Comparison of ENCODE assay signal across 9 cellular contexts in genomic region chr17:57243171-57243622, GRCh38. TPM values are rescaled to one million over a fixed set of nuclear protein-coding genes. Genes with fewer than 3 reads are reported as not detected.
DNase-seq lines count a peak whose midpoint lies in the region; ATAC-seq and TF ChIP-seq lines count a peak whose summit lies in the region.
"Had no signal": no experiment of that assay in that cellular context is flagged by ENCODE, and none has a peak within 500 bp of the region (broad histone marks: within the 10 kb centered on the region; RNA-seq: fewer than 3 reads in every experiment).

No MANE protein-coding gene starts in this region.

- H3K4me1 ChIP-seq in foreskin keratinocyte (no peaks in the 10 kb centered on the region), parathyroid adenoma (peaks cover 41% of the 10 kb centered on the region)

- H3K36me3 ChIP-seq in parathyroid adenoma (ENCODE audit: control insufficient read depth, insufficient read depth, low read length) = no peaks in the 10 kb centered on the region

- no peak overlapping the region for H3K9ac ChIP-seq in parathyroid adenoma

- no peaks in the 10 kb centered on the region for H3K9me3 Mint-ChIP-seq in type B pancreatic cell
- H3K9me3 Mint-ChIP-seq: dendritic cell treated with granulocyte-macrophage colony-stimulating factor and Interleukin-4, amounts not matched to agents 40 ng/mL and 50 ng/mL, for 4 days had no signal

- H3K27ac ChIP-seq in foreskin keratinocyte (no peak overlapping the region), parathyroid adenoma (peak overlapping the region; percentile 91)

- ATAC-seq in foreskin keratinocyte (peak; percentile 67), HG02870 (IDR thresholded peaks at IDR 0.05; ENCODE audit: unreplicated experiment) (no peak)

- no peaks in the 10 kb centered on the region for H3K9me3 ChIP-seq in parathyroid adenoma (ENCODE audit: control insufficient read depth, low read length)

- H3K27me3 Mint-ChIP-seq in type B pancreatic cell = peaks cover 2% of the 10 kb centered on the region

- TF ChIP-seq CTCF in foreskin keratinocyte (conservative IDR thresholded peaks at IDR 0.05) = peak; percentile 100
- TF ChIP-seq CTCF in parathyroid adenoma (IDR thresholded peaks at IDR 0.05) = peak; percentile 99
- peak; percentile 99 for TF ChIP-seq CTCF in type B pancreatic cell (conservative IDR thresholded peaks at IDR 0.05)

- H3K4me3 Mint-ChIP-seq in type B pancreatic cell = no peak overlapping the region
- H3K4me3 Mint-ChIP-seq: dendritic cell treated with granulocyte-macrophage colony-stimulating factor and Interleukin-4, amounts not matched to agents 40 ng/mL and 50 ng/mL, for 4 days had no signal

- no peak overlapping the region for H3K4me3 ChIP-seq in parathyroid adenoma (ENCODE audit: low read depth, low read length)

- H3K27me3 ChIP-seq in foreskin keratinocyte = peaks cover 2% of the 10 kb centered on the region
- H3K27me3 ChIP-seq in parathyroid adenoma (ENCODE audit: control insufficient read depth, insufficient read depth, low read length) = no peaks in the 10 kb centered on the region

- peak; percentile 14 for DNase-seq in DMS53 treated with DMSO at 0.1 percent for 48 hours (lab: John Stamatoyannopoulos, UW; ENCODE audit: unreplicated experiment)
- peak; percentile 81 for DNase-seq in HT-29 (ENCODE audit: low spot score)
- peak; percentile 58 for DNase-seq in RPMI7951 (ENCODE audit: low read depth)
- DNase-seq in activated T-helper 1 cell treated with anti-CD3 and anti-CD28 coated beads, Interleukin-2, amount 50 U/mL, for 16 hours (ENCODE audit: low read depth in 1 of 2, low spot score in 1 of 2) = peak; percentile 58 to 62
- DNase-seq in foreskin keratinocyte = peak in 1 of 2 donors; percentile 34
- no peak for DNase-seq in type B pancreatic cell (ENCODE audit: extremely low spot score, unreplicated experiment)

- H3K4me1 Mint-ChIP-seq in type B pancreatic cell (ENCODE audit: unreplicated experiment) = peaks cover 21% of the 10 kb centered on the region

- H3K36me3 Mint-ChIP-seq in type B pancreatic cell = no peaks in the 10 kb centered on the region

- H2AFZ ChIP-seq in parathyroid adenoma = peak overlapping the region; percentile 43

- no peak overlapping the region for H3K27ac Mint-ChIP-seq in type B pancreatic cell
- H3K27ac Mint-ChIP-seq: dendritic cell treated with granulocyte-macrophage colony-stimulating factor and Interleukin-4, amounts not matched to agents 40 ng/mL and 50 ng/mL, for 4 days had no signal

- no peaks in the 10 kb centered on the region for H3K79me2 ChIP-seq in parathyroid adenoma

- peak overlapping the region; percentile 15 for H3K4me2 ChIP-seq in parathyroid adenoma (ENCODE audit: low read length)

RNA-seq across cellular contexts. Expression of gene MSI2, which starts 13.1 kb away (rescaled TPM):
- 55.8 and 61.2 TPM in 2 replicates for total RNA-seq in HT-29 (2014; rRNA removed; shearing (Covaris generic))
- total RNA-seq in RPMI7951 (2014; rRNA removed; shearing (Covaris generic)) = 29.4 and 30.4 TPM in 2 replicates
- total RNA-seq in foreskin keratinocyte = 18.4 and 18.8 TPM in 2 replicates
- 9.0 and 11.1 TPM in 2 replicates for polyA plus RNA-seq in foreskin keratinocyte
- 65.0 and 158 TPM in 2 replicates for total RNA-seq in type B pancreatic cell (ENCODE audit: low replicate concordance)
